ENCODE assay signal across 8 cellular contexts in the genomic region with DNA sequence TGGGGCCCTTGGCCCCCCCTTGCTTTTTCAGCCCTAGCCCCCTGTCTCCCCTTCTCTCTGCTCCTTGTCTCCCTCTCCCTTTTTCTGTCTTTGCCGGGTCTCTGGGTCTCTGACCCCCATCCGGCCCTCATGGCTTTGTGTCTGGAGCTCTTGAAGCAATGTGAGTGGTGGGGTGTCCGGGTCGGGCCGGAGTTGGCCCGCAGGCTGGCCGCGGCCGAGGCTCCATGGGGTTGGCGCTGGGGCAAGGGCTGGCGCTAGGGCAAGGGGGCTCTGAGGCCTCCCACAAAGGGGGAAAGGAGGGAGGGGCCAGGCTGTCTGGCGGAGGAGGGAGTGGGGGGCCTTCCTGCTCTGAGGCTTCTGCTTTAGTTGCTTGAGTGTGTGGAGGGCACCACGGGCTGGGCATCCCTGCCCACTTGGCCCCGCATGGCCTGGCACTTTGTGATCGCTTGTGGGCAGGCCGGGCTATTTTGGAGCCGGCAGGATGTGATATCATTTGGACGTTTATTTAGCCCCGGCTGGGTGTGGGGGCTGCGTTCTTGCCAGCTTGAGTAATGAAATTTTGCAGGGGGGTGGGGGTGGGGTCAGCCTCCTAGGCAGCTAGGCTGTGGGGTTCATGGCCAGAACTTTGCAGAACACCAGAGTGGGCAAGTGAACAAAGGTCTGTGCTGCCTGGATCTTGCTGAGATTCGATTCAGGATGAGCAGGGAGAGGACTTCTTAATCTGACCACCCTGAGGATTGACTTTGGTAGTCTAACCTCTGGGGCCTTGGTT.
DNase-seq lines count a peak whose midpoint lies in the region; ATAC-seq lines count a peak whose summit lies in the region.

No MANE protein-coding gene starts in this region.

- no peaks in the 10 kb centered on the region for H3K27me3 ChIP-seq in BLaER1 treated with 17β-estradiol and CSF1 and Interleukin-3, amounts not matched to agents 10 nM and 100 nM
- H3K27me3 ChIP-seq in HUES48 (ENCODE audit: control insufficient read depth, insufficient read depth, low read length) (no peaks in the 10 kb centered on the region), rectal smooth muscle tissue (ENCODE audit: control insufficient read depth, insufficient read depth, low read length) (no peaks in the 10 kb centered on the region)

- H3K4me1 ChIP-seq in BLaER1 treated with 17β-estradiol and CSF1 and Interleukin-3, amounts not matched to agents 10 nM and 100 nM, result peaks cover 54 to 60% (median 56%) of the 10 kb centered on the region in 10 experiments
- H3K4me1 ChIP-seq in HUES48 (ENCODE audit: control insufficient read depth, insufficient read depth, low read length) (peaks cover 33% of the 10 kb centered on the region), rectal smooth muscle tissue (ENCODE audit: control insufficient read depth, insufficient read depth, low read length) (peaks cover 42% of the 10 kb centered on the region)

- H4K20me1 ChIP-seq in BLaER1 treated with 17β-estradiol and CSF1 and Interleukin-3, amounts not matched to agents 10 nM and 100 nM, result peaks cover 44 to 53% (median 52%) of the 10 kb centered on the region in 11 experiments

- H3K9ac ChIP-seq in BLaER1 treated with 17β-estradiol and CSF1 and Interleukin-3, amounts not matched to agents 10 nM and 100 nM, result peak overlapping the region; percentile 86 to 96 (median 92)
- peak overlapping the region; percentile 60 for H3K9ac ChIP-seq in HUES48 (ENCODE audit: low read depth, low read length)
- peak overlapping the region; percentile 87 for H3K9ac ChIP-seq in rectal smooth muscle tissue (ENCODE audit: low read length)

- H3K4me3 ChIP-seq in BLaER1 treated with 17β-estradiol and CSF1 and Interleukin-3, amounts not matched to agents 10 nM and 100 nM, result peak overlapping the region; percentile 78 to 97 (median 94)
- H3K4me3 ChIP-seq in HUES48 (ENCODE audit: low read depth, low read length), result peak overlapping the region; percentile 85
- H3K4me3 ChIP-seq in rectal smooth muscle tissue (ENCODE audit: low read length), result peak overlapping the region; percentile 81

- no peaks in the 10 kb centered on the region for H3K9me3 Mint-ChIP-seq in activated naive CD4-positive, alpha-beta T cell treated with anti-CD3 and anti-CD28 coated beads, Interleukin-2, amount 50 U/mL, for 72 hours

- DNase-seq in activated naive CD4-positive, alpha-beta T cell treated with anti-CD3 and anti-CD28 coated beads, Interleukin-2, amount 50 U/mL, for 72 hours (ENCODE audit: low spot score in 2 of 2), result no peak
- peak; percentile 84 for DNase-seq in left ventricle myocardium superior
- no peak for DNase-seq in NCI-H2107 treated with DMSO at 0.1 percent for 48 hours (lab: John Stamatoyannopoulos, UW; ENCODE audit: unreplicated experiment)
- no peak for DNase-seq in NCI-H1694 (lab: John Stamatoyannopoulos, UW)

- H3K27ac Mint-ChIP-seq in activated naive CD4-positive, alpha-beta T cell treated with anti-CD3 and anti-CD28 coated beads, Interleukin-2, amount 50 U/mL, for 72 hours, result peak overlapping the region; percentile 87 to 94

- H3K27ac ChIP-seq in BLaER1 treated with 17β-estradiol and CSF1 and Interleukin-3, amounts not matched to agents 10 nM and 100 nM, result peak overlapping the region; percentile 80 to 94 (median 90)
- H3K27ac ChIP-seq in HUES48 (ENCODE audit: low read depth, low read length) (peak overlapping the region; percentile 38), rectal smooth muscle tissue (ENCODE audit: low read depth, low read length) (peak overlapping the region; percentile 92)

- ATAC-seq in activated naive CD4-positive, alpha-beta T cell treated with anti-CD3 and anti-CD28 coated beads, Interleukin-2, amount 50 U/mL, for 72 hours, result no peak
- ATAC-seq in left ventricle myocardium superior (peak; percentile 63), HG03378 (IDR thresholded peaks at IDR 0.05; ENCODE audit: unreplicated experiment) (no peak)

- H3K36me3 Mint-ChIP-seq in activated naive CD4-positive, alpha-beta T cell treated with anti-CD3 and anti-CD28 coated beads, Interleukin-2, amount 50 U/mL, for 72 hours, result no peaks in the 10 kb centered on the region

- intact Hi-C loops in left ventricle myocardium superior (cut with micrococcal nuclease), result no loop called here

- no peaks in the 10 kb centered on the region for H3K9me3 ChIP-seq in BLaER1 treated with 17β-estradiol and CSF1 and Interleukin-3, amounts not matched to agents 10 nM and 100 nM (replicated peaks in 1 of 11)
- no peaks in the 10 kb centered on the region for H3K9me3 ChIP-seq in HUES48 (ENCODE audit: control insufficient read depth, insufficient read depth, low read length)

- H3K36me3 ChIP-seq in BLaER1 treated with 17β-estradiol and CSF1 and Interleukin-3, amounts not matched to agents 10 nM and 100 nM, result peaks cover 0 to 10% (median 0%) of the 10 kb centered on the region in 11 experiments; a peak in 3 of 22 replicates
- H3K36me3 ChIP-seq in HUES48 (ENCODE audit: control insufficient read depth, insufficient read depth, low read length) (no peaks in the 10 kb centered on the region; the same call in 1 of the 2 replicates), rectal smooth muscle tissue (ENCODE audit: control insufficient read depth, insufficient read depth, low read length) (peaks cover 3% of the 10 kb centered on the region)

- peak overlapping the region; percentile 95 to 100 (median 99) for H3K4me2 ChIP-seq in BLaER1 treated with 17β-estradiol and CSF1 and Interleukin-3, amounts not matched to agents 10 nM and 100 nM

Comparison
In these comparisons a context has a peak if more than half of its experiments do, and no peak if none do; other contexts are left out.
1. H3K27ac ChIP-seq: peak in every context shown above with its lines; median percentile 92 in rectal smooth muscle tissue; 90 in BLaER1 treated with 17β-estradiol and CSF1 and Interleukin-3, amounts not matched to agents 10 nM and 100 nM; 38 in HUES48.